In the genomic region with DNA sequence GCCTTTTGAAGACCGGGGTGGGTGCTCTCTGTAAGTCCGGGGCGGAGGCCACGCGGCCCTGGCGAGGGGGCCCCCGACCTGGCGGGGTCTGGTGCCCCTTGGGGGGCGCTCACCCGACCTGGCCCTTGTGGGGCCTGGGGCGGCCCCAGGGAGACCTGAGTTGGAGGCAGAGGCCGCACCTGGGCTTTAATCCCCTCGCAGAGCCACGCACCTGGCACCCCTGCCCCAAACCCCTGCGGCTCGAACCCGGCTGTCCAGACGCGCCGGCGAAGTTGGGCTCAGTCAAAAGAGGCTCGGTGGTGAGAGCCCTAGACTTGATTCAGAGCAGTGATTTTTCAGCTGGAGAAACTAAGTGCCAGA, we compare ENCODE assay signal across 8 cellular contexts. TPM values are rescaled to one million over a fixed set of nuclear protein-coding genes. Genes with fewer than 3 reads are reported as not detected.
A peak's percentile ranks its signal among the peaks of the same experiment; 100 is the strongest.
DNase-seq lines count a peak whose midpoint lies in the region; ATAC-seq, FAIRE-seq and TF ChIP-seq lines count a peak whose summit lies in the region.

No MANE protein-coding gene starts in this region.

- H3K4me1 ChIP-seq in neuronal stem cell (ENCODE audit: control insufficient read depth in 2 of 2, insufficient read depth in 1 of 2, low read depth in 1 of 2, low read length in 2 of 2): peaks cover 11 to 14% of the 10 kb centered on the region in 2 donors

- H3K14ac ChIP-seq in neuronal stem cell (ENCODE audit: low read length): no peak overlapping the region

- no peaks in the 10 kb centered on the region for H3K9me3 ChIP-seq in neuronal stem cell (replicated peaks in 1 of 2; ENCODE audit: control insufficient read depth in 2 of 2, insufficient read depth in 1 of 2, low read depth in 1 of 2, low read length in 2 of 2)

- H2BK15ac ChIP-seq in neuronal stem cell (ENCODE audit: low read length): peak overlapping the region; percentile 57

- FAIRE-seq in RCC 7860 (lab: Jason Lieb, UNC): no peak

- ATAC-seq in GM18517 (IDR thresholded peaks at IDR 0.05; ENCODE audit: unreplicated experiment) (peak; percentile 10), HG03135 (IDR thresholded peaks at IDR 0.05; ENCODE audit: unreplicated experiment) (peak; percentile 34)

- no peak overlapping the region for H2AFZ ChIP-seq in neuronal stem cell (ENCODE audit: low read length)

- H3K27me3 ChIP-seq in neuronal stem cell (ENCODE audit: control insufficient read depth in 3 of 3, insufficient read depth in 3 of 3, low read depth in 1 of 3, low read length in 3 of 3): no peaks in the 10 kb centered on the region

- H3K4me3 ChIP-seq in cardiac fibroblast (replicated peaks in 1 of 2; ENCODE audit: low read depth in 2 of 2, low read length in 2 of 2): peak overlapping the region; percentile 31 to 35
- H3K4me3 ChIP-seq in neuronal stem cell (ENCODE audit: low read length in 2 of 2): peak overlapping the region in 1 of 2 donors; percentile 73

- H3K18ac ChIP-seq in neuronal stem cell (ENCODE audit: low read length): peak overlapping the region; percentile 92

- no peak for TF ChIP-seq CTCF in cardiac fibroblast (IDR thresholded peaks at IDR 0.05; ENCODE audit: low read depth, low read length)

- whole genome bisulfite sequencing in neuronal stem cell (ENCODE audit: extremely low coverage in 2 of 2, insufficient read length in 2 of 2, insufficient replicate concordance in 1 of 2), 2 donors: no CpG with 5 or more reads among the region's 22 CpGs

- no peak overlapping the region for H4K91ac ChIP-seq in neuronal stem cell (ENCODE audit: low read depth, low read length, poor library complexity)

- H2BK5ac ChIP-seq in neuronal stem cell (ENCODE audit: low read length): no peak overlapping the region

- no peak overlapping the region for H3K27ac ChIP-seq in neuronal stem cell (replicated peaks; ENCODE audit: low read length)

- H3K9ac ChIP-seq in neuronal stem cell (ENCODE audit: low read depth, low read length, poor library complexity): peak overlapping the region; percentile 68

- no peak overlapping the region for H2AK5ac ChIP-seq in neuronal stem cell (ENCODE audit: low read depth, low read length)

- H4K8ac ChIP-seq in neuronal stem cell (ENCODE audit: low read depth, low read length): no peak overlapping the region

- peaks cover 0 to 19% of the 10 kb centered on the region in 2 donors for H3K36me3 ChIP-seq in neuronal stem cell (replicated peaks in 1 of 2; ENCODE audit: control insufficient read depth in 2 of 2, insufficient read depth in 2 of 2, low read length in 2 of 2)

- H2BK120ac ChIP-seq in neuronal stem cell (ENCODE audit: low read depth, low read length): no peak overlapping the region

- peaks cover 4% of the 10 kb centered on the region for H3K79me1 ChIP-seq in neuronal stem cell (ENCODE audit: low read depth, low read length)

- DNase-seq in cardiac fibroblast (ENCODE audit: low read depth in 2 of 2) (no peak), neuronal stem cell (ENCODE audit: low spot score) (no peak), NOMO-1 treated with dmso at 0.1 percent for 144 hours (lab: John Stamatoyannopoulos, UW; ENCODE audit: unreplicated experiment) (no peak), RCC 7860 (ENCODE audit: low spot score) (no peak), NCI-H1048 (lab: John Stamatoyannopoulos, UW) (no peak), SW480 (ENCODE audit: low spot score) (no peak)

- peak overlapping the region; percentile 88 for H3K4me2 ChIP-seq in neuronal stem cell (ENCODE audit: insufficient read depth, low read length, poor library complexity, severe bottlenecking)

- no peak overlapping the region for H3K23ac ChIP-seq in neuronal stem cell (ENCODE audit: low read depth, low read length, poor library complexity)

- no peak overlapping the region for H2BK12ac ChIP-seq in neuronal stem cell (ENCODE audit: low read length)

- no peak overlapping the region for H3K4ac ChIP-seq in neuronal stem cell (ENCODE audit: low read length)

RNA-seq across cellular contexts. Expression of gene CFAP251, which starts 0.3 kb away (rescaled TPM):
- polyA plus RNA-seq in neuronal stem cell (2013, experiment 1 of 2): 3.7 TPM
- polyA plus RNA-seq in neuronal stem cell (2013, experiment 2 of 2): 3.2 TPM

RNA-seq across cellular contexts. Expression of gene PSMD9, which starts 30.1 kb away (rescaled TPM):
- polyA plus RNA-seq in neuronal stem cell (2013, experiment 1 of 2): 28.5 TPM
- 27.3 TPM for polyA plus RNA-seq in neuronal stem cell (2013, experiment 2 of 2)

RNA-seq across cellular contexts. Expression of gene HPD, which starts 60.0 kb away (rescaled TPM):
- 0.13 TPM for polyA plus RNA-seq in neuronal stem cell (2013, experiment 1 of 2)
- 0.18 TPM for polyA plus RNA-seq in neuronal stem cell (2013, experiment 2 of 2)
